ENCODE assay signal across 8 cellular contexts in the genomic region with DNA sequence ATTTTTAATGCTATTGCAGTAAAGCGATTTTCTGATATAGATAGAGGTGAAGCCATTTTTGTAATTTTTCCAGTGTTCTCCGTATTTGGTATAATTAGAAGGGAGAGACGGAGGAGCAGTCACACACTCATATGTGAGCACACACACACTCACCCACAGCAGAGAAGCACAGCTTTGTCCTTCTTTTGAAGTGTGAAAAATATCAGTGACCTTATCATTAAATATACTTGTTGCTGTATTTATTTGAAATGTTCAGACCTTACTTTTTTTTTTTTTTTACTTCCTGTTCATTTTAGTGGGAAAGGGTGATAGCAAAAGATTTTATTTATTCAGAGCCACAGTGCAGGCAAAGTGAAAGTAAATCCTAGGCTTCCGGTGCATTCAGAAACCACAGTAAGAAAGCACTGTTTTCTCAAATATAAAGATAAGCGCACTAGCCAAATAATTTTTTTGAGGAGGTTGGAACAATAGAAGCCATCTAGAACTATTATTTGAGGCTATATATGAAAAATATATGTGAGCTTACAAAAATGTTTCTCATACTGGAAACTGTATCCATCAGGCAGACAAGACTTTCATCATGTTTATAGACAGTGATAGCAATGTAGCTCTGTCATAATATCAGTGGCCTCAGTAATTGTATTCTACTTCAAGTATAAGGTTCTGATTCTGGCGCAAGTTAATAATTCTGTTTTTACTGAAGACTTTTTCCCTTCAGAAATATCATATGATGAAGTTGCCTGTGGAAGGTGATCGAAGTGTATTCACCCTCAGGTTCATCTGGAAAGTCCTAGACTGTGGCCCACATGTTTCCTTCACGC. TPM values are rescaled to one million over a fixed set of nuclear protein-coding genes. Genes with fewer than 3 reads are reported as not detected.
DNase-seq lines count a peak whose midpoint lies in the region; ATAC-seq, FAIRE-seq and TF ChIP-seq lines count a peak whose summit lies in the region.

No MANE protein-coding gene starts in this region.

- peak; percentile 28 for FAIRE-seq in frontal cortex (lab: Jason Lieb, UNC)

- H3K4me3 Mint-ChIP-seq in CD14-positive monocyte, result peak overlapping the region; percentile 81 to 92
- peak overlapping the region; percentile 77 for H3K4me3 Mint-ChIP-seq in activated CD4-positive, alpha-beta memory T cell treated with anti-CD3 and anti-CD28 coated beads for 36 hours
- no peak overlapping the region for H3K4me3 Mint-ChIP-seq in glutamatergic neuron (ENCODE audit: unreplicated experiment)

- peak; percentile 65 for ATAC-seq in GM18909 (IDR thresholded peaks at IDR 0.05; ENCODE audit: poor library complexity, unreplicated experiment)
- ATAC-seq in sciatic nerve, result peak; percentile 62

- in situ Hi-C loops in KBM-7 (cut with MboI; ENCODE audit: low pct_unique_long_range_greater_than_20kb, low sequenced_read_pairs), result no loop called here

- POLR2A ChIA-PET in activated CD4-positive, alpha-beta memory T cell treated with anti-CD3 and anti-CD28 coated beads for 36 hours (lab: Charles Lee), result interaction anchor here (0.7 to 1.7 kb wide), 2 partner anchors 35 to 37 kb away, joined by 3 to 7 read pairs; a partner anchor contains a TSS

- CTCF ChIA-PET in activated CD4-positive, alpha-beta memory T cell treated with anti-CD3 and anti-CD28 coated beads for 36 hours (lab: Charles Lee), result no interaction called here

- H3K4me1 Mint-ChIP-seq in CD14-positive monocyte, result peaks cover 33% of the 10 kb centered on the region
- peaks cover 58% of the 10 kb centered on the region for H3K4me1 Mint-ChIP-seq in activated CD4-positive, alpha-beta memory T cell treated with anti-CD3 and anti-CD28 coated beads for 36 hours (ENCODE audit: low read depth)
- H3K4me1 Mint-ChIP-seq in glutamatergic neuron (ENCODE audit: low read depth, unreplicated experiment), result no peaks in the 10 kb centered on the region

- H3K36me3 Mint-ChIP-seq in CD14-positive monocyte (no peaks in the 10 kb centered on the region), glutamatergic neuron (ENCODE audit: unreplicated experiment) (peaks cover 5% of the 10 kb centered on the region)
- H3K36me3 Mint-ChIP-seq in activated CD4-positive, alpha-beta memory T cell treated with anti-CD3 and anti-CD28 coated beads for 36 hours, result no peaks in the 10 kb centered on the region

- TF ChIP-seq CTCF in CD14-positive monocyte (IDR thresholded peaks at IDR 0.05) (no peak), glutamatergic neuron (IDR thresholded peaks at IDR 0.05; ENCODE audit: partially characterized antibody, unreplicated experiment) (no peak)

- H3K27me3 Mint-ChIP-seq in CD14-positive monocyte (ENCODE audit: low read depth in 3 of 3) (no peaks in the 10 kb centered on the region), glutamatergic neuron (ENCODE audit: unreplicated experiment) (peaks cover 2% of the 10 kb centered on the region)
- H3K27me3 Mint-ChIP-seq in activated CD4-positive, alpha-beta memory T cell treated with anti-CD3 and anti-CD28 coated beads for 36 hours, result no peaks in the 10 kb centered on the region

- DNase-seq in CD14-positive monocyte (ENCODE audit: low spot score) (no peak), KBM-7 (peak; percentile 74), frontal cortex (ENCODE audit: low spot score in 2 of 2) (peak in 1 of 2 donors; percentile 40), sciatic nerve (ENCODE audit: low spot score) (no peak), glutamatergic neuron (no peak), NCI-H2171 (lab: John Stamatoyannopoulos, UW) (no peak)
- no peak for DNase-seq in activated CD4-positive, alpha-beta memory T cell treated with anti-CD3 and anti-CD28 coated beads for 36 hours

- intact Hi-C loops in CD14-positive monocyte (cut with micrococcal nuclease) (loop anchor here in 1 of 2 donors (5.0 kb wide), 1 partner anchor 41 kb away; a partner anchor contains a TSS), sciatic nerve (cut with DNase I) (no loop called here)
- intact Hi-C loops in activated CD4-positive, alpha-beta memory T cell treated with anti-CD3 and anti-CD28 coated beads for 36 hours (cut with micrococcal nuclease), result loop anchor here (1.0 to 10.0 kb wide), 4 partner anchors 13 to 751 kb away; a partner anchor contains a TSS

- H3K9me3 Mint-ChIP-seq in CD14-positive monocyte, result peaks cover 0 to 3% (median 0%) of the 10 kb centered on the region in 7 donors
- no peaks in the 10 kb centered on the region for H3K9me3 Mint-ChIP-seq in activated CD4-positive, alpha-beta memory T cell treated with anti-CD3 and anti-CD28 coated beads for 36 hours
- H3K9me3 Mint-ChIP-seq in glutamatergic neuron (ENCODE audit: unreplicated experiment), result no peaks in the 10 kb centered on the region

- peak overlapping the region; percentile 65 to 94 (median 80) for H3K27ac Mint-ChIP-seq in CD14-positive monocyte
- H3K27ac Mint-ChIP-seq in activated CD4-positive, alpha-beta memory T cell treated with anti-CD3 and anti-CD28 coated beads for 36 hours, result peak overlapping the region; percentile 87
- H3K27ac Mint-ChIP-seq in glutamatergic neuron (ENCODE audit: unreplicated experiment), result no peak overlapping the region

RNA-seq across cellular contexts. Expression of a gene that starts 37.2 kb away (rescaled TPM):
- polyA plus RNA-seq in CD14-positive monocyte, result 1 to 10 TPM in 1 of 2 donors, under 1 TPM in 1; 0.76 to 1.4 TPM
- total RNA-seq in activated CD4-positive, alpha-beta memory T cell treated with anti-CD3 and anti-CD28 coated beads for 36 hours, result 10 to 100 TPM; 12.7 to 13.9 TPM
- total RNA-seq in frontal cortex (7.3 TPM), sciatic nerve (25.4 TPM), glutamatergic neuron (ENCODE audit: unreplicated experiment) (5.3 TPM)

RNA-seq across cellular contexts. Expression of a gene that starts 38.9 kb away (rescaled TPM):
- polyA plus RNA-seq in CD14-positive monocyte, result 10 to 100 TPM; 15.5 to 27.5 TPM
- total RNA-seq in activated CD4-positive, alpha-beta memory T cell treated with anti-CD3 and anti-CD28 coated beads for 36 hours, result 10 to 100 TPM; 29.6 to 30.2 TPM
- 16.7 TPM for total RNA-seq in frontal cortex
- 31.6 TPM for total RNA-seq in sciatic nerve
- total RNA-seq in glutamatergic neuron (ENCODE audit: unreplicated experiment), result 20.4 TPM
